20 cellular contexts compared by ENCODE assay signal in genomic region chr1:21396516-21396915, GRCh38. TPM values are rescaled to one million over a fixed set of nuclear protein-coding genes. Genes with fewer than 3 reads are reported as not detected.
A peak's percentile ranks its signal among the peaks of the same experiment; 100 is the strongest.
DNase-seq lines count a peak whose midpoint lies in the region; ATAC-seq, FAIRE-seq and TF ChIP-seq lines count a peak whose summit lies in the region.
"Had no signal": no experiment of that assay in that cellular context is flagged by ENCODE, and none has a peak within 500 bp of the region (broad histone marks: within the 10 kb centered on the region; RNA-seq: fewer than 3 reads in every experiment).

No MANE protein-coding gene starts in this region.

- H3K4me3 ChIP-seq in GM23338 = no peak overlapping the region
- no peak overlapping the region for H3K4me3 ChIP-seq in OCI-LY7 (ENCODE audit: low read depth, low read length, poor library complexity, severe bottlenecking)
- H3K4me3 ChIP-seq: PC-9, SJSA1 had no signal

- H3K4me2 ChIP-seq in GM23338 (no peak overlapping the region), OCI-LY7 (ENCODE audit: low read length) (peak overlapping the region; percentile 11; the same call in 1 of the 2 replicates)
- H3K4me2 ChIP-seq: PC-9 had no signal

- BruUV-seq in OCI-LY7 (replicated peaks; lab: Mats Ljungman, UMichigan) = no TSS peak

- H3K9me3 Mint-ChIP-seq in GM23338 = no peaks in the 10 kb centered on the region
- H3K9me3 Mint-ChIP-seq: CD4-positive, alpha-beta memory T cell had no signal

- ATAC-seq in GM23338 = no peak
- no peak for ATAC-seq in HG03469 (IDR thresholded peaks at IDR 0.05; ENCODE audit: unreplicated experiment)

- H3K27me3 ChIP-seq in GM23338 (ENCODE audit: insufficient read depth) = no peaks in the 10 kb centered on the region

- H3K27ac ChIP-seq in GM23338 (ENCODE audit: low read depth) (no peak overlapping the region), OCI-LY7 (ENCODE audit: low read depth, low read length, poor library complexity, severe bottlenecking) (no peak overlapping the region)
- H3K27ac ChIP-seq: PC-9, SJSA1 had no signal

- peak overlapping the region; percentile 8; the same call in 1 of the 2 replicates for H2AFZ ChIP-seq in GM23338
- H2AFZ ChIP-seq in OCI-LY7 (ENCODE audit: low read length) = peak overlapping the region; percentile 72; the same call in 1 of the 2 replicates
- H2AFZ ChIP-seq: PC-9 had no signal

- no peak for TF ChIP-seq CTCF in GM23338 (conservative IDR thresholded peaks at IDR 0.05; ENCODE audit: low read depth in 2 of 2)
- no peak for TF ChIP-seq CTCF in OCI-LY7 (conservative IDR thresholded peaks at IDR 0.05; ENCODE audit: low read length)

- no peak overlapping the region for H3K4me3 Mint-ChIP-seq in GM23338
- H3K4me3 Mint-ChIP-seq: B cell; CD4-positive, alpha-beta memory T cell had no signal

- H3K4me1 Mint-ChIP-seq in GM23338 = no peaks in the 10 kb centered on the region; the same call in 2 of the 3 replicates

- peaks cover 8% of the 10 kb centered on the region for H3K27me3 Mint-ChIP-seq in GM23338 (ENCODE audit: insufficient read depth, low read depth, poor library complexity)

- H3K9me3 ChIP-seq in OCI-LY7 (ENCODE audit: low read length) = no peaks in the 10 kb centered on the region
- H3K9me3 ChIP-seq: SJSA1 had no signal

- H3K9me2 ChIP-seq in GM23338 (ENCODE audit: insufficient read depth) = no peaks in the 10 kb centered on the region
- no peaks in the 10 kb centered on the region for H3K9me2 ChIP-seq in OCI-LY7 (ENCODE audit: insufficient read depth, low read length)

- H3K79me2 ChIP-seq in GM23338 (replicated peaks; ENCODE audit: insufficient read depth) = no peaks in the 10 kb centered on the region
- no peaks in the 10 kb centered on the region for H3K79me2 ChIP-seq in OCI-LY7 (ENCODE audit: insufficient read depth, low read depth, low read length)

- no peaks in the 10 kb centered on the region for H3F3A ChIP-seq in GM23338 (replicated peaks; ENCODE audit: low read depth)

- DNase-seq in GM23338 (ENCODE audit: low spot score) (no peak), MV-4-11 (lab: John Stamatoyannopoulos, UW) (peak; percentile 55), OCI-LY7 (ENCODE audit: low spot score) (no peak), NCI-H226 (no peak), NCI-H2227 treated with DMSO at 0.1 percent for 48 hours (lab: John Stamatoyannopoulos, UW) (no peak), RKO (ENCODE audit: low spot score) (no peak)
- DNase-seq: CD4-positive, alpha-beta memory T cell; EL; KG1; NCI-H187; NCI-H2107; NCI-H345; NCI-H69; PC-9; T-helper 1 cell; T1000 had no signal

- CTCF ChIA-PET in OCI-LY7 (lab: Charles Lee; ENCODE audit: unreplicated experiment) = no interaction called here

- no peaks in the 10 kb centered on the region for H3K36me3 ChIP-seq in GM23338 (ENCODE audit: insufficient read depth)
- no peaks in the 10 kb centered on the region for H3K36me3 ChIP-seq in OCI-LY7 (ENCODE audit: insufficient read depth, low read length)
- H3K36me3 ChIP-seq: SJSA1 had no signal

- 0 out of 2 replicates have a peak, but pooled peaks cover 2% of the 10 kb centered on the region for H3K4me1 ChIP-seq in GM23338 (ENCODE audit: insufficient read depth)
- peaks cover 9% of the 10 kb centered on the region for H3K4me1 ChIP-seq in OCI-LY7 (ENCODE audit: insufficient read depth, low read length, poor library complexity, severe bottlenecking)
- H3K4me1 ChIP-seq: SJSA1 had no signal

- peak; percentile 65 for FAIRE-seq in endometrium (lab: Jason Lieb, UNC)

- no peak overlapping the region for H3K27ac Mint-ChIP-seq in GM23338
- H3K27ac Mint-ChIP-seq: B cell had no signal

- H3K36me3 Mint-ChIP-seq in GM23338 (ENCODE audit: low read depth) = no peaks in the 10 kb centered on the region
- H3K36me3 Mint-ChIP-seq: CD4-positive, alpha-beta memory T cell had no signal

- H4K20me1 ChIP-seq in GM23338 (replicated peaks; ENCODE audit: insufficient read depth) (no peaks in the 10 kb centered on the region), OCI-LY7 (ENCODE audit: insufficient read depth, low read length) (no peaks in the 10 kb centered on the region)

- POLR2A ChIA-PET in OCI-LY7 (lab: Charles Lee) = no interaction called here

- intact Hi-C loops in OCI-LY7 (cut with micrococcal nuclease; ENCODE audit: unreplicated experiment) = no loop called here

TF ChIP-seq in GM23338, 12 proteins besides CTCF, POLR2A, EP300 and RAD21:
- TF ChIP-seq EZH2phosphoT487 (IDR thresholded peaks at IDR 0.05; ENCODE audit: unreplicated experiment) (no peak), ZNF462 (CRISPR knock-in tag; IDR thresholded peaks at IDR 0.05) (no peak), STAT1 (IDR thresholded peaks at IDR 0.05; ENCODE audit: unreplicated experiment) (no peak), JUNB (IDR thresholded peaks at IDR 0.05; ENCODE audit: unreplicated experiment) (no peak)
TF ChIP-seq in GM23338: peak in this region for 0.

RNA-seq across cellular contexts. Expression of gene NBPF3, which starts 43.4 kb away (rescaled TPM):
- total RNA-seq in GM23338 (2014; rRNA removed; shearing (Covaris generic)) = 17.9 and 18.1 TPM in 2 replicates
- 2.7 and 3.7 TPM in 2 replicates for polyA plus RNA-seq in GM23338 (2016; fragmentation: Nextera tagmentation; extraction: Ambion mirVana)
- not detected in 2 replicates for total RNA-seq in OCI-LY7 (2014; rRNA removed; shearing (Covaris generic))
- total RNA-seq in OCI-LY7 (2022) = 0.89 and 1.0 TPM in 2 replicates
